In the genomic region with DNA sequence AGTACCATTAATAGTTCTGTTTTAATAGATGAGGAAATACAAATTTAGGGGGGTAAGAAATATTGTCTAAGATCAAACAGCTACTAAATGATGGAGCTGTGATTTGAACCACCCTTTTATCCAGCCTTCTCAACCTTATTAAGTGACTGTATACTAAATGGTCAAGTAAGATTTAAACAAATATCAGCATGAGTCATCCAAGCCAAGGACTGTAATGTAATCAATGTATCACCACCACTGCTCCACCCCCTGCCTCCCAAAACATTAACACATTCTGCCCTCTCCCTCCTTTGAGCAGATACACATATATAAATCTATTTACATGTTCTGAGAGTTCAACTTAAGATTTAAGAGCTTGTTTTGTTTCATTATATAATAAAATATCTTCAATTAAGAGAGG, we compare ENCODE assay signal across 22 cellular contexts. TPM values are rescaled to one million over a fixed set of nuclear protein-coding genes. Genes with fewer than 3 reads are reported as not detected.
DNase-seq lines count a peak whose midpoint lies in the region; ATAC-seq and TF ChIP-seq lines count a peak whose summit lies in the region.
"Had no signal": no experiment of that assay in that cellular context is flagged by ENCODE, and none has a peak within 500 bp of the region (broad histone marks: within the 10 kb centered on the region; RNA-seq: fewer than 3 reads in every experiment).

No MANE protein-coding gene starts in this region.

- no peak for ATAC-seq in GM18868 (IDR thresholded peaks at IDR 0.05; ENCODE audit: unreplicated experiment)
- ATAC-seq: natural killer cell treated with Interleukin-12 subunit alpha and Interleukin-12 subunit beta and Interleukin-15 and Interleukin-18, amount 100 ng/mL, for 72 hours; stimulated activated naive CD8-positive, alpha-beta T cell treated with anti-CD3 and anti-CD28 coated beads, Interleukin-15, amount 100 ng/mL, for 72 hours had no signal

- no peak for TF ChIP-seq CTCF in fibroblast of mammary gland (conservative IDR thresholded peaks at IDR 0.05; ENCODE audit: control insufficient read depth, insufficient read depth, low read depth, low read length)

- no peak overlapping the region for H3K4me3 ChIP-seq in fibroblast of mammary gland (ENCODE audit: control insufficient read depth, low read depth, low read length)
- H3K4me3 ChIP-seq: BLaER1, colonic mucosa, skin epidermis, transverse colon had no signal

- DNase-seq in AG08396 (ENCODE audit: low spot score): peak; percentile 29
- peak; percentile 35 for DNase-seq in HT-29 (ENCODE audit: low spot score)
- peak; percentile 2 for DNase-seq in amniotic epithelial cell (ENCODE audit: low read depth)
- DNase-seq in fibroblast of mammary gland (ENCODE audit: low read depth): peak; percentile 67
- no peak for DNase-seq in midbrain (lab: John Stamatoyannopoulos, UW)
- no peak for DNase-seq in NCI-H1694 (lab: John Stamatoyannopoulos, UW)
- DNase-seq in SW 1271 (lab: John Stamatoyannopoulos, UW): no peak
- DNase-seq: activated gamma-delta T cell; colonic mucosa; H7; NCI-H2029 treated with DMSO at 0.1 percent for 48 hours; NCI-H446 treated with DMSO at 0.1 percent for 48 hours; posterior cingulate gyrus; SHP77; stimulated activated CD4-positive, alpha-beta T cell treated with anti-CD3 and anti-CD28 coated beads, Interleukin-2, amount 100 ng/mL, for 48 hours; stimulated activated naive CD8-positive, alpha-beta T cell treated with anti-CD3 and anti-CD28 coated beads, Interleukin-15, amount 100 ng/mL, for 72 hours; T-helper 1 cell; transverse colon had no signal

RNA-seq across cellular contexts. Expression of a gene that starts 58.9 kb away (rescaled TPM):
- 5.8 and 7.5 TPM in 2 replicates for total RNA-seq in HT-29 (2014; rRNA removed; shearing (Covaris generic))

Comparison
In these comparisons a context has a peak if more than half of its experiments do, and no peak if none do; other contexts are left out.
1. DNase-seq: peak in AG08396 (single experiment), HT-29 (single experiment), amniotic epithelial cell (single experiment) and fibroblast of mammary gland (single experiment); none in midbrain (single experiment), NCI-H1694 (single experiment) and SW 1271 (0 of 2).